11 cellular contexts compared by ENCODE assay signal in genomic region chr10:126101744-126102143, GRCh38.
A peak's percentile ranks its signal among the peaks of the same experiment; 100 is the strongest.
DNase-seq lines count a peak whose midpoint lies in the region; ATAC-seq and TF ChIP-seq lines count a peak whose summit lies in the region.
"Had no signal": no experiment of that assay in that cellular context is flagged by ENCODE, and none has a peak within 500 bp of the region (broad histone marks: within the 10 kb centered on the region; RNA-seq: fewer than 3 reads in every experiment).

No MANE protein-coding gene starts in this region.

- no peaks in the 10 kb centered on the region for H3K9me3 ChIP-seq in smooth muscle cell (replicated peaks; ENCODE audit: low read depth)
- H3K9me3 ChIP-seq in effector memory CD4-positive, alpha-beta T cell (ENCODE audit: control insufficient read depth, low read length): no peaks in the 10 kb centered on the region

- no peaks in the 10 kb centered on the region for H3K36me3 ChIP-seq in smooth muscle cell (ENCODE audit: low read depth)
- H3K36me3 ChIP-seq in effector memory CD4-positive, alpha-beta T cell (ENCODE audit: control insufficient read depth, insufficient read depth, low read length): no peaks in the 10 kb centered on the region
- H3K36me3 ChIP-seq: WERI-Rb-1 had no signal

- no peaks in the 10 kb centered on the region for H4K20me1 ChIP-seq in smooth muscle cell (ENCODE audit: low read depth)

- 89% methylated on average over 4 of the region's 4 CpGs for WGBS in smooth muscle cell (ENCODE audit: low lambda C conversion rate)

- H3K9me3 Mint-ChIP-seq in naive B cell (no peaks in the 10 kb centered on the region), chondrocyte (ENCODE audit: low read depth) (no peaks in the 10 kb centered on the region)

- peak; percentile 86 for ATAC-seq in GM18909 (IDR thresholded peaks at IDR 0.05; ENCODE audit: poor library complexity, unreplicated experiment)
- ATAC-seq in HG02623 (IDR thresholded peaks at IDR 0.05; ENCODE audit: unreplicated experiment): peak; percentile 94
- peak; percentile 95 for ATAC-seq in naive B cell (ENCODE audit: low read depth in 2 of 2)

- no peaks in the 10 kb centered on the region for H3K4me1 ChIP-seq in smooth muscle cell (ENCODE audit: low read depth)
- H3K4me1 ChIP-seq in effector memory CD4-positive, alpha-beta T cell (ENCODE audit: control insufficient read depth, insufficient read depth, low read length, poor library complexity, severe bottlenecking): no peaks in the 10 kb centered on the region

- H3K27ac ChIP-seq in HL-60 (replicated peaks): peak overlapping the region; percentile 66
- no peak overlapping the region for H3K27ac ChIP-seq in smooth muscle cell (ENCODE audit: low read depth)
- no peak overlapping the region for H3K27ac ChIP-seq in effector memory CD4-positive, alpha-beta T cell (ENCODE audit: insufficient read depth, low read length, poor library complexity, severe bottlenecking)
- H3K27ac ChIP-seq: WERI-Rb-1 had no signal

- peak in 1 of 2 experiments; percentile 76 for DNase-seq in HL-60 (ENCODE audit: low read depth in 1 of 2, low spot score in 1 of 2)
- peak; percentile 33 for DNase-seq in naive B cell
- DNase-seq in smooth muscle cell (lab: John Stamatoyannopoulos, UW; ENCODE audit: unreplicated experiment): no peak
- no peak for DNase-seq in effector memory CD4-positive, alpha-beta T cell
- no peak for DNase-seq in chondrocyte (ENCODE audit: low spot score)
- DNase-seq in COLO829 (ENCODE audit: low spot score): no peak
- DNase-seq: activated naive CD4-positive, alpha-beta T cell treated with anti-CD3 and anti-CD28 coated beads, Interleukin-2, amount 10 ng/mL, durations not matched to agents 7 days and 5 days; DMS79; WERI-Rb-1 had no signal

- no peak overlapping the region for H2AFZ ChIP-seq in smooth muscle cell (ENCODE audit: low read depth)

- H3K27me3 Mint-ChIP-seq in naive B cell (peaks cover 0 to 4% (median 2%) of the 10 kb centered on the region in 3 donors), chondrocyte (ENCODE audit: low read depth) (no peaks in the 10 kb centered on the region)
- H3K27me3 Mint-ChIP-seq: activated naive CD4-positive, alpha-beta T cell treated with anti-CD3 and anti-CD28 coated beads, Interleukin-2, amount 10 ng/mL, durations not matched to agents 7 days and 5 days had no signal

- H3K4me3 Mint-ChIP-seq in naive B cell: no peak overlapping the region
- no peak overlapping the region for H3K4me3 Mint-ChIP-seq in chondrocyte (ENCODE audit: unreplicated experiment)
- H3K4me3 Mint-ChIP-seq: activated naive CD4-positive, alpha-beta T cell treated with anti-CD3 and anti-CD28 coated beads, Interleukin-2, amount 10 ng/mL, durations not matched to agents 7 days and 5 days had no signal

- no peaks in the 10 kb centered on the region for H3F3A ChIP-seq in smooth muscle cell (ENCODE audit: low read depth)

- H3K4me1 Mint-ChIP-seq in naive B cell (peaks cover 5 to 31% (median 11%) of the 10 kb centered on the region in 3 donors), chondrocyte (ENCODE audit: low read depth) (peaks cover 9% of the 10 kb centered on the region)
- H3K4me1 Mint-ChIP-seq: activated naive CD4-positive, alpha-beta T cell treated with anti-CD3 and anti-CD28 coated beads, Interleukin-2, amount 10 ng/mL, durations not matched to agents 7 days and 5 days had no signal

- H3K79me2 ChIP-seq in smooth muscle cell (ENCODE audit: low read depth): no peaks in the 10 kb centered on the region

- H3K4me3 ChIP-seq in HL-60 (replicated peaks; ENCODE audit: insufficient read depth, low read length) (no peak overlapping the region), smooth muscle cell (no peak overlapping the region)
- no peak overlapping the region for H3K4me3 ChIP-seq in effector memory CD4-positive, alpha-beta T cell (ENCODE audit: insufficient read depth, low read depth, low read length, poor library complexity, severe bottlenecking)

- H3K27ac Mint-ChIP-seq in naive B cell: peak overlapping the region in 4 of 6 donors; percentile 1 to 84 (median 64)
- H3K27ac Mint-ChIP-seq in chondrocyte (ENCODE audit: unreplicated experiment): no peak overlapping the region
- H3K27ac Mint-ChIP-seq: activated naive CD4-positive, alpha-beta T cell treated with anti-CD3 and anti-CD28 coated beads, Interleukin-2, amount 10 ng/mL, durations not matched to agents 7 days and 5 days had no signal

- no peak overlapping the region for H3K9ac ChIP-seq in smooth muscle cell (ENCODE audit: low read depth)

- no peak overlapping the region for H3K4me2 ChIP-seq in smooth muscle cell

- no peaks in the 10 kb centered on the region for H3K36me3 Mint-ChIP-seq in naive B cell
- H3K36me3 Mint-ChIP-seq in chondrocyte (ENCODE audit: low read depth): peaks cover 10% of the 10 kb centered on the region
- H3K36me3 Mint-ChIP-seq: activated naive CD4-positive, alpha-beta T cell treated with anti-CD3 and anti-CD28 coated beads, Interleukin-2, amount 10 ng/mL, durations not matched to agents 7 days and 5 days had no signal

- TF ChIP-seq CTCF in HL-60 (IDR thresholded peaks at IDR 0.05; ENCODE audit: insufficient read depth, low read length) (no peak), smooth muscle cell (IDR thresholded peaks at IDR 0.05; ENCODE audit: borderline replicate concordance, insufficient read depth, poor library complexity, severe bottlenecking) (no peak), chondrocyte (IDR thresholded peaks at IDR 0.05) (no peak)

- H3K27me3 ChIP-seq in HL-60 (ENCODE audit: insufficient read depth, poor library complexity, severe bottlenecking) (no peaks in the 10 kb centered on the region), smooth muscle cell (ENCODE audit: low read depth) (no peaks in the 10 kb centered on the region)
- H3K27me3 ChIP-seq in effector memory CD4-positive, alpha-beta T cell (replicated peaks; ENCODE audit: control insufficient read depth, insufficient read depth, low read length, poor library complexity, severe bottlenecking): no peaks in the 10 kb centered on the region
